9 cellular contexts compared by ENCODE assay signal in the genomic region with DNA sequence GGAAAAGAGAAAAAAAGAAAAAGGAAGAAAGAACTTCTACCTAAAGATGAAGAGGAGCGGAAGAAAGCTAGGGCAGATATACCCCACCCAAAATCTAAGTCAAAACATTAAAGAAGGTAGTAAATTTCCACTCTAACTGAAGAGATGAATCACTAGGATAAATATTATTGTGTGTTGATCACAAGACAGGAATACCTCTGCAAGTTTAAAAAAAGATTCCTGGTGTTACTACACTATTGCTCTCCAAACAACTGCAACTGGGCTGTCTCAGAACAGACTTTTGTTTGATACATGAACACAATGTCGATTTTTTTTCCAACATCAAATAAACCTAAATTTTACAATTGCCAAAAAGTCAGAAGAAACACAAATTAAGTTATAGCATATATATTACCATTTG.
"Had no signal": no experiment of that assay in that cellular context is flagged by ENCODE, and none has a peak within 500 bp of the region (broad histone marks: within the 10 kb centered on the region; RNA-seq: fewer than 3 reads in every experiment).

No MANE protein-coding gene starts in this region.

- H3K4me3 ChIP-seq: ovary, thyroid gland had no signal

- H3K27me3 ChIP-seq: ovary, thyroid gland had no signal

- H3K27ac ChIP-seq: ovary, thyroid gland had no signal

- ATAC-seq: stimulated activated memory B cell treated with anti-CD40 and anti-IgM and Interleukin-4, amounts not matched to agents 10 μg/mL and 1 μg/mL and 100 μg/mL, for 72 hours; T-helper 17 cell had no signal

- DNase-seq: activated CD4-positive, alpha-beta T cell treated with anti-CD3 and anti-CD28 coated beads, Interleukin-2, amount 10 ng/mL, durations not matched to agents 7 days and 5 days; activated CD8-positive, alpha-beta memory T cell treated with anti-CD3 and anti-CD28 coated beads for 24 hours; activated naive CD4-positive, alpha-beta T cell treated with anti-CD3 and anti-CD28 coated beads for 36 hours; hypothalamus; ovary; stimulated activated CD4-positive, alpha-beta T cell treated with anti-CD3 and anti-CD28 coated beads, Interleukin-2, amount 100 ng/mL, for 48 hours; T-helper 17 cell; thyroid gland had no signal

- H3K9me3 ChIP-seq: ovary, thyroid gland had no signal

- H3K36me3 ChIP-seq: ovary had no signal
